ENCODE assay signal across 1 cellular context in genomic region chr15:92800013-92800412, GRCh38.
TF ChIP-seq lines count a peak whose summit lies in the region.

No MANE protein-coding gene starts in this region.

TF ChIP-seq in HCT116, 20 proteins besides CTCF, POLR2A, EP300 and RAD21 (continued from another document):
- TF ChIP-seq ZBTB33 (IDR thresholded peaks at IDR 0.05; ENCODE audit: extremely low read depth, insufficient replicate concordance, low read length) (no peak), SIN3A (IDR thresholded peaks at IDR 0.05; ENCODE audit: low read depth) (no peak), SP1 (IDR thresholded peaks at IDR 0.05; ENCODE audit: low read depth) (no peak), ELF1 (IDR thresholded peaks at IDR 0.05; ENCODE audit: borderline replicate concordance, low read depth) (no peak)
- TF ChIP-seq, protein P1, sequence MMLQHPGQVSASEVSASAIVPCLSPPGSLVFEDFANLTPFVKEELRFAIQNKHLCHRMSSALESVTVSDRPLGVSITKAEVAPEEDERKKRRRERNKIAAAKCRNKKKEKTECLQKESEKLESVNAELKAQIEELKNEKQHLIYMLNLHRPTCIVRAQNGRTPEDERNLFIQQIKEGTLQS (IDR thresholded peaks at IDR 0.05) = no peak
- TF ChIP-seq, protein P2, sequence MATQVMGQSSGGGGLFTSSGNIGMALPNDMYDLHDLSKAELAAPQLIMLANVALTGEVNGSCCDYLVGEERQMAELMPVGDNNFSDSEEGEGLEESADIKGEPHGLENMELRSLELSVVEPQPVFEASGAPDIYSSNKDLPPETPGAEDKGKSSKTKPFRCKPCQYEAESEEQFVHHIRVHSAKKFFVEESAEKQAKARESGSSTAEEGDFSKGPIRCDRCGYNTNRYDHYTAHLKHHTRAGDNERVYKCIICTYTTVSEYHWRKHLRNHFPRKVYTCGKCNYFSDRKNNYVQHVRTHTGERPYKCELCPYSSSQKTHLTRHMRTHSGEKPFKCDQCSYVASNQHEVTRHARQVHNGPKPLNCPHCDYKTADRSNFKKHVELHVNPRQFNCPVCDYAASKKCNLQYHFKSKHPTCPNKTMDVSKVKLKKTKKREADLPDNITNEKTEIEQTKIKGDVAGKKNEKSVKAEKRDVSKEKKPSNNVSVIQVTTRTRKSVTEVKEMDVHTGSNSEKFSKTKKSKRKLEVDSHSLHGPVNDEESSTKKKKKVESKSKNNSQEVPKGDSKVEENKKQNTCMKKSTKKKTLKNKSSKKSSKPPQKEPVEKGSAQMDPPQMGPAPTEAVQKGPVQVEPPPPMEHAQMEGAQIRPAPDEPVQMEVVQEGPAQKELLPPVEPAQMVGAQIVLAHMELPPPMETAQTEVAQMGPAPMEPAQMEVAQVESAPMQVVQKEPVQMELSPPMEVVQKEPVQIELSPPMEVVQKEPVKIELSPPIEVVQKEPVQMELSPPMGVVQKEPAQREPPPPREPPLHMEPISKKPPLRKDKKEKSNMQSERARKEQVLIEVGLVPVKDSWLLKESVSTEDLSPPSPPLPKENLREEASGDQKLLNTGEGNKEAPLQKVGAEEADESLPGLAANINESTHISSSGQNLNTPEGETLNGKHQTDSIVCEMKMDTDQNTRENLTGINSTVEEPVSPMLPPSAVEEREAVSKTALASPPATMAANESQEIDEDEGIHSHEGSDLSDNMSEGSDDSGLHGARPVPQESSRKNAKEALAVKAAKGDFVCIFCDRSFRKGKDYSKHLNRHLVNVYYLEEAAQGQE (IDR thresholded peaks at IDR 0.05; ENCODE audit: low read depth) = no peak
